ENCODE assay signal across 27 cellular contexts in the genomic region with DNA sequence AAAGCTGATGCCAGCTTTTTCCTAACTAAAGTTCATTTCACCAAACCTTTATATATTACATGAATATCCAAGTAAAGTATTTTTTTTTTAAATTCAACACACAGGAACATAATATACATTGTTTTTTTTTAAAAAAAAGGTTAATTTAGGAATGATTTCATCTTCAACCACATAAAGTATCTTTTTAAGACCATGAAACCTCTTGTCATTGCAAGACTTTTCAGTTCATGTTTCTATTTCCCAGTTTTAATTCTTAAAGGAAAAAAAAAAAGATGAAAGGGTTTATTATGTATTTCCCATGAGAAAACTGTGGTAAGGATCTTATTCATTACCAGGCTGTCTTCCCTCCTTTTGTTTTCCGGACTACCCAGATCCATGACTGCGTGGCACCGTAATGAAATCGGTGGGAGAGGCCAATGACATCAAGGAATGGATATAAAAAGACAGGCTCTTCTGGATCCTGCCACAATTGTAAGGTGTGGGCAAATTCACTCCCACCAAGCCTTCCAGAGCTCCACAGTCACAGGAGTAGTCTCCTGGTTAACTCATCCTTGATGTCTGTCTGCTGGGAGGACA.
"Had no signal": no experiment of that assay in that cellular context is flagged by ENCODE, and none has a peak within 500 bp of the region (broad histone marks: within the 10 kb centered on the region; RNA-seq: fewer than 3 reads in every experiment).

No MANE protein-coding gene starts in this region.

- H3K4me3 ChIP-seq: hepatocyte, pancreas, psoas muscle, right atrium auricular region, spleen, thoracic aorta, vagina had no signal

- H3K4me3 Mint-ChIP-seq: activated CD4-positive, alpha-beta memory T cell treated with anti-CD3 and anti-CD28 coated beads for 36 hours; activated naive CD4-positive, alpha-beta T cell treated with anti-CD3 and anti-CD28 coated beads, Interleukin-2, amount 10 ng/mL, durations not matched to agents 7 days and 5 days; endodermal cell; immature natural killer cell; mesothelial cell of epicardium; natural killer cell treated with Interleukin-12 subunit alpha and Interleukin-12 subunit beta and Interleukin-15 and Interleukin-18, amount 100 ng/mL, for 72 hours; type B pancreatic cell had no signal

- H3K27ac Mint-ChIP-seq: activated CD4-positive, alpha-beta memory T cell treated with anti-CD3 and anti-CD28 coated beads for 36 hours; activated naive CD4-positive, alpha-beta T cell treated with anti-CD3 and anti-CD28 coated beads, Interleukin-2, amount 10 ng/mL, durations not matched to agents 7 days and 5 days; endodermal cell; immature natural killer cell; natural killer cell treated with Interleukin-12 subunit alpha and Interleukin-12 subunit beta and Interleukin-15 and Interleukin-18, amount 100 ng/mL, for 72 hours; type B pancreatic cell had no signal

- H3K4me1 ChIP-seq: psoas muscle had no signal

- H2AFZ ChIP-seq: hepatocyte had no signal

- H3K79me2 ChIP-seq: hepatocyte had no signal

- H3K27me3 Mint-ChIP-seq: activated naive CD4-positive, alpha-beta T cell treated with anti-CD3 and anti-CD28 coated beads, Interleukin-2, amount 10 ng/mL, durations not matched to agents 7 days and 5 days; type B pancreatic cell had no signal

- H3K27ac ChIP-seq: epithelial cell of prostate, hepatocyte, neutrophil, pancreas, psoas muscle, right atrium auricular region, spleen, thoracic aorta, vagina had no signal

- H3K4me1 Mint-ChIP-seq: activated naive CD4-positive, alpha-beta T cell treated with anti-CD3 and anti-CD28 coated beads, Interleukin-2, amount 10 ng/mL, durations not matched to agents 7 days and 5 days; mesothelial cell of epicardium had no signal

- H3K27me3 ChIP-seq: hepatocyte, neutrophil, pancreas, right atrium auricular region, spleen, vagina had no signal

- H3K36me3 Mint-ChIP-seq: activated CD4-positive, alpha-beta memory T cell treated with anti-CD3 and anti-CD28 coated beads for 36 hours; activated naive CD4-positive, alpha-beta T cell treated with anti-CD3 and anti-CD28 coated beads, Interleukin-2, amount 10 ng/mL, durations not matched to agents 7 days and 5 days; natural killer cell treated with Interleukin-12 subunit alpha and Interleukin-12 subunit beta and Interleukin-15 and Interleukin-18, amount 100 ng/mL, for 72 hours had no signal

- H3K36me3 ChIP-seq: neutrophil, thoracic aorta had no signal

- H3K9me3 ChIP-seq: neutrophil, pancreas, vagina had no signal

- H3K4me2 ChIP-seq: hepatocyte had no signal

- ATAC-seq: left ventricle myocardium superior; natural killer cell treated with Interleukin-12 subunit alpha and Interleukin-12 subunit beta and Interleukin-15 and Interleukin-18, amount 100 ng/mL, for 72 hours; pancreas; psoas muscle had no signal

- DNase-seq: activated CD4-positive, alpha-beta memory T cell treated with anti-CD3 and anti-CD28 coated beads for 36 hours; activated CD4-positive, alpha-beta T cell treated with anti-CD3 and anti-CD28 coated beads for 4 hours; activated CD4-positive, CD25-positive, alpha-beta regulatory T cell; activated effector memory CD4-positive, alpha-beta T cell treated with anti-CD3 and anti-CD28 coated beads, Interleukin-2, amount 50 U/mL, for 16 hours; activated naive CD4-positive, alpha-beta T cell treated with anti-CD3 and anti-CD28 coated beads, Interleukin-2, amount 10 ng/mL, durations not matched to agents 7 days and 5 days; activated T-cell treated with anti-CD3 and anti-CD28 coated beads for 4 hours; cerebellar nuclear complex; cortex of kidney; immature natural killer cell; left ventricle myocardium superior; mammary epithelial cell; pancreas; psoas muscle; spleen; stimulated activated CD4-positive, alpha-beta T cell treated with anti-CD3 and anti-CD28 coated beads, Interleukin-4, amount 100 ng/mL, for 1 hour; stimulated activated naive CD4-positive, alpha-beta T cell treated with Interleukin-2 at 50 U/mL for 16 hours; T-helper 9 cell had no signal
